In genomic region chr3:69426905-69427304, GRCh38 we compare ENCODE assay signal across 22 cellular contexts. TPM values are rescaled to one million over a fixed set of nuclear protein-coding genes. Genes with fewer than 3 reads are reported as not detected.
DNase-seq lines count a peak whose midpoint lies in the region; ATAC-seq and TF ChIP-seq lines count a peak whose summit lies in the region.
"Had no signal": no experiment of that assay in that cellular context is flagged by ENCODE, and none has a peak within 500 bp of the region (broad histone marks: within the 10 kb centered on the region; RNA-seq: fewer than 3 reads in every experiment).

No MANE protein-coding gene starts in this region.

- H3K4me1 Mint-ChIP-seq in HFFc6 (ENCODE audit: low read depth), result no peaks in the 10 kb centered on the region
- peaks cover 16% of the 10 kb centered on the region for H3K4me1 Mint-ChIP-seq in brain
- peaks cover 4% of the 10 kb centered on the region for H3K4me1 Mint-ChIP-seq in mesothelial cell of epicardium

- intact Hi-C loops in esophagus squamous epithelium (cut with DNase I), result no loop called here

- peak; percentile 18 for TF ChIP-seq CTCF in AG09319 (IDR thresholded peaks at IDR 0.05; ENCODE audit: low read depth, low read length)
- TF ChIP-seq CTCF in HFFc6 (IDR thresholded peaks at IDR 0.05), result peak; percentile 63
- peak; percentile 40 to 46 for TF ChIP-seq CTCF in brain (conservative IDR thresholded peaks at IDR 0.05)
- peak; percentile 21 for TF ChIP-seq CTCF in mesothelial cell of epicardium (IDR thresholded peaks at IDR 0.05; ENCODE audit: unreplicated experiment)
- no peak for TF ChIP-seq CTCF in coronary artery (IDR thresholded peaks at IDR 0.05)
- no peak for TF ChIP-seq CTCF in esophagus squamous epithelium (IDR thresholded peaks at IDR 0.05)

- H3K36me3 Mint-ChIP-seq in HFFc6 (ENCODE audit: low read depth), result no peaks in the 10 kb centered on the region
- no peaks in the 10 kb centered on the region for H3K36me3 Mint-ChIP-seq in brain
- H3K36me3 Mint-ChIP-seq in mesothelial cell of epicardium, result no peaks in the 10 kb centered on the region

- H3K27me3 Mint-ChIP-seq in HFFc6 (ENCODE audit: insufficient read depth) (peaks cover 2% of the 10 kb centered on the region), brain (no peaks in the 10 kb centered on the region), mesothelial cell of epicardium (ENCODE audit: low read depth) (no peaks in the 10 kb centered on the region)

- no peak for TF ChIP-seq POLR2A in esophagus squamous epithelium (IDR thresholded peaks at IDR 0.05)

- H3K4me3 ChIP-seq in coronary artery (no peak overlapping the region), esophagus squamous epithelium (no peak overlapping the region)
- H3K4me3 ChIP-seq: BLaER1 treated with 17β-estradiol and CSF1 and Interleukin-3, amounts not matched to agents 10 nM and 100 nM; heart left ventricle; SJCRH30 had no signal

- no peak for ATAC-seq in HG03378 (IDR thresholded peaks at IDR 0.05; ENCODE audit: unreplicated experiment)
- ATAC-seq: heart left ventricle had no signal

- no peaks in the 10 kb centered on the region for H3K27me3 ChIP-seq in esophagus squamous epithelium
- H3K27me3 ChIP-seq: BLaER1 treated with 17β-estradiol and CSF1 and Interleukin-3, amounts not matched to agents 10 nM and 100 nM; heart left ventricle; SJCRH30 had no signal

- no peak overlapping the region for H3K27ac Mint-ChIP-seq in HFFc6
- H3K27ac Mint-ChIP-seq in brain, result peak overlapping the region in 1 of 5 experiments; percentile 94
- H3K27ac Mint-ChIP-seq in mesothelial cell of epicardium, result no peak overlapping the region
- H3K27ac Mint-ChIP-seq: T-helper 2 cell treated with Interferon-gamma antibody and Interleukin-4, amounts not matched to agents 5 μg/mL and 100 μg/mL, for 36 hours had no signal

- peaks cover 0 to 6% (median 0%) of the 10 kb centered on the region in 3 donors for H3K4me1 ChIP-seq in esophagus squamous epithelium
- H3K4me1 ChIP-seq: heart left ventricle, SJCRH30 had no signal

- H3K27ac ChIP-seq in coronary artery (no peak overlapping the region), esophagus squamous epithelium (no peak overlapping the region)
- H3K27ac ChIP-seq: BLaER1 treated with 17β-estradiol and CSF1 and Interleukin-3, amounts not matched to agents 10 nM and 100 nM; heart left ventricle; HL-60; KMS-11; SJCRH30 had no signal

- no peak overlapping the region for H3K4me3 Mint-ChIP-seq in HFFc6
- H3K4me3 Mint-ChIP-seq in brain, result peak overlapping the region in 1 of 5 experiments; percentile 44
- H3K4me3 Mint-ChIP-seq in mesothelial cell of epicardium, result no peak overlapping the region
- H3K4me3 Mint-ChIP-seq: T-helper 2 cell treated with Interferon-gamma antibody and Interleukin-4, amounts not matched to agents 5 μg/mL and 100 μg/mL, for 36 hours had no signal

- no peaks in the 10 kb centered on the region for H3K9me3 Mint-ChIP-seq in HFFc6
- H3K9me3 Mint-ChIP-seq in brain, result no peaks in the 10 kb centered on the region
- no peaks in the 10 kb centered on the region for H3K9me3 Mint-ChIP-seq in mesothelial cell of epicardium
- H3K9me3 Mint-ChIP-seq: T-helper 2 cell treated with Interferon-gamma antibody and Interleukin-4, amounts not matched to agents 5 μg/mL and 100 μg/mL, for 36 hours had no signal

- no peak for DNase-seq in AG09319 (ENCODE audit: extremely low read depth, low read depth)
- DNase-seq in HFFc6, result no peak
- DNase-seq in mesothelial cell of epicardium (ENCODE audit: low spot score in 2 of 2, unreplicated experiment in 2 of 2), result no peak
- no peak for DNase-seq in coronary artery (ENCODE audit: low spot score)
- no peak for DNase-seq in KG1 (lab: John Stamatoyannopoulos, UW)
- DNase-seq in esophagus squamous epithelium (lab: John Stamatoyannopoulos, UW), result no peak
- DNase-seq: activated CD4-positive, alpha-beta T cell treated with anti-CD3 and anti-CD28 coated beads for 1 hour; activated effector memory CD4-positive, alpha-beta T cell treated with Interleukin-2 at 50 U/mL for 16 hours; amygdala; erythroblast; heart left ventricle; islet precursor cell; NCI-H1417; stimulated activated CD4-positive, alpha-beta T cell treated with anti-CD3 and anti-CD28 coated beads, Interleukin-4, amount 100 ng/mL, for 24 hours; stimulated activated CD8-positive, alpha-beta memory T cell treated with anti-CD3 and anti-CD28 coated beads, Interleukin-4, amount 100 ng/mL, for 48 hours had no signal

- no peaks in the 10 kb centered on the region for H3K36me3 ChIP-seq in esophagus squamous epithelium
- H3K36me3 ChIP-seq: heart left ventricle, SJCRH30 had no signal

- H3K9me3 ChIP-seq in esophagus squamous epithelium, result no peaks in the 10 kb centered on the region
- H3K9me3 ChIP-seq: BLaER1 treated with 17β-estradiol and CSF1 and Interleukin-3, amounts not matched to agents 10 nM and 100 nM; heart left ventricle; SJCRH30 had no signal

RNA-seq across cellular contexts. Expression of gene FRMD4B, which starts 41.0 kb away (rescaled TPM):
- under 1 TPM in 5 of 6 experiments, not detected in 1; 0.03 to 0.12 (median 0.07) TPM for total RNA-seq in HFFc6 (2021; fragmentation: NEBNext Ultra II Directional; extraction: Animal tissue kit (Norgen Biotek cat#: 25700))
- polyA plus RNA-seq in brain (ENCODE audit: insufficient read depth, low read depth, low replicate concordance), result 9.1 TPM
- 140 to 149 TPM (median 148 TPM) in 3 replicates for total RNA-seq in mesothelial cell of epicardium
- total RNA-seq in esophagus squamous epithelium, result 10 to 100 TPM; 37.5 to 66.2 (median 62.5) TPM

Comparison
In these comparisons a context has a peak if more than half of its experiments do, and no peak if none do; other contexts are left out.
1. CTCF ChIP-seq: peak in AG09319 (single experiment), HFFc6 (single experiment), brain (2 of 2) and mesothelial cell of epicardium (single experiment); none in coronary artery (single experiment) and esophagus squamous epithelium (0 of 6).
2. RNA of gene FRMD4B, which starts 41.0 kb away (total RNA-seq): 140 to 149 TPM in mesothelial cell of epicardium and 37.5 to 66.2 TPM in esophagus squamous epithelium; 0.03 to 0.12 TPM in HFFc6; every median in the first group is over 10 times any median in the second.